25 cellular contexts compared by ENCODE assay signal in genomic region chr4:188911707-188912106, GRCh38.
"Had no signal": no experiment of that assay in that cellular context is flagged by ENCODE, and none has a peak within 500 bp of the region (broad histone marks: within the 10 kb centered on the region; RNA-seq: fewer than 3 reads in every experiment).

No MANE protein-coding gene starts in this region.

- H3K27me3 ChIP-seq: stomach, testis, thyroid gland, tibial artery, tibial nerve, transverse colon, upper lobe of left lung, upper lobe of right lung, uterus, vagina had no signal

- H3K4me1 ChIP-seq: stomach, testis, thyroid gland, tibial artery, tibial nerve, transverse colon, upper lobe of left lung, upper lobe of right lung, uterus, vagina had no signal

- DNase-seq: stimulated activated CD4-positive, alpha-beta T cell treated with anti-CD3 and anti-CD28 coated beads, Interleukin-2, amount 100 ng/mL, for 48 hours; stimulated activated CD4-positive, alpha-beta T cell treated with anti-CD3 and anti-CD28 coated beads, Interleukin-4, amount 100 ng/mL, for 1 hour; stimulated activated CD4-positive, alpha-beta T cell treated with anti-CD3 and anti-CD28 coated beads, Interleukin-4, amount 100 ng/mL, for 24 hours; stimulated activated CD4-positive, alpha-beta T cell treated with anti-CD3 and anti-CD28 coated beads, Interleukin-4, amount 100 ng/mL, for 4 hours; stimulated activated CD8-positive, alpha-beta memory T cell treated with anti-CD3 and anti-CD28 coated beads, Interleukin-4, amount 100 ng/mL, for 48 hours; stimulated activated naive B cell treated with anti-CD40 and anti-IgM and Interleukin-4, amounts not matched to agents 10 μg/mL and 1 μg/mL and 100 μg/mL, for 72 hours; stimulated activated naive CD4-positive, alpha-beta T cell; stimulated activated naive CD4-positive, alpha-beta T cell treated with Interleukin-2 at 50 U/mL for 16 hours; stimulated activated naive CD8-positive, alpha-beta T cell treated with anti-CD3 and anti-CD28 coated beads, Interleukin-15, amount 100 ng/mL, for 72 hours; stimulated activated naive CD8-positive, alpha-beta T cell treated with anti-CD3 and anti-CD28 coated beads, Interleukin-15, Interleukin-2, amounts not matched to agents 100 U/mL and 50 U/mL, for 24 hours; stomach; substantia nigra; testis; thyroid gland; tibial artery; transverse colon; trophoblast cell; upper lobe of left lung; upper lobe of right lung; uterus had no signal

- H3K4me3 ChIP-seq: stomach, testis, thoracic aorta, thyroid gland, tibial artery, tibial nerve, transverse colon, upper lobe of left lung, upper lobe of right lung, uterus, vagina had no signal

- H3K27ac ChIP-seq: stomach, testis, thoracic aorta, thyroid gland, tibial artery, tibial nerve, transverse colon, upper lobe of left lung, upper lobe of right lung, uterus, vagina had no signal

- H3K36me3 ChIP-seq: stomach, thoracic aorta, thyroid gland, tibial artery, tibial nerve, transverse colon, upper lobe of left lung, upper lobe of right lung, uterus, vagina had no signal

- ATAC-seq: stimulated activated effector memory CD8-positive, alpha-beta T cell treated with anti-CD3 and anti-CD28 coated beads, Interleukin-12 subunit alpha, Interleukin-12 subunit beta, amount 100 ng/mL, for 72 hours; stimulated activated memory B cell treated with anti-CD40 and anti-IgM and Interleukin-4, amounts not matched to agents 10 μg/mL and 1 μg/mL and 100 μg/mL, for 72 hours; stimulated activated naive B cell treated with anti-CD40 and anti-IgM and Interleukin-4, amounts not matched to agents 10 μg/mL and 1 μg/mL and 100 μg/mL, for 72 hours; stimulated activated naive CD8-positive, alpha-beta T cell treated with anti-CD3 and anti-CD28 coated beads, Interleukin-15, amount 100 ng/mL, for 72 hours; stimulated activated naive CD8-positive, alpha-beta T cell treated with anti-CD3 and anti-CD28 coated beads, Interleukin-15, Interleukin-2, amounts not matched to agents 100 U/mL and 50 U/mL, for 24 hours; upper lobe of right lung had no signal

- H3K9me3 ChIP-seq: testis, thoracic aorta, thyroid gland, transverse colon, upper lobe of right lung, uterus, vagina had no signal
